In the genomic region with DNA sequence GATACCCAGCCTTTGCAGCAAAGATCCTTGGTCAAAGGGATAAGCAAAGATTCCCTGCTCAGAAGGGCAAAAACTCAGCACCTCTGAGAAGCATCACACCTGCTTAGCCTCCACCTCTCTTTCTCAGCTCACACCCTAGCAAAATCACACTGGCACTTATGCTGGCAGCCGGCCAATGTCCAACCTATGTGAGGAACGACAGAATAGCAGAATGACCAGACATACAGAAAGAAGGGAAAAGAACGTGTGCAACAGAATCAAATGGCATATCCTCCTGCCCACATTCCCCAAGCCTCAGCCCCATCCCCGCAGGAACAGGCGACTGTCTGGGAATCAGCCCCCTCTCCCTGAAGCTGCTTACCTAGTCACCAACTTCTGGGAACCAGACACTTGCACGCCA, we compare ENCODE assay signal across 19 cellular contexts. TPM values are rescaled to one million over a fixed set of nuclear protein-coding genes. Genes with fewer than 3 reads are reported as not detected.
DNase-seq lines count a peak whose midpoint lies in the region; ATAC-seq and TF ChIP-seq lines count a peak whose summit lies in the region.
"Had no signal": no experiment of that assay in that cellular context is flagged by ENCODE, and none has a peak within 500 bp of the region (broad histone marks: within the 10 kb centered on the region; RNA-seq: fewer than 3 reads in every experiment).

No MANE protein-coding gene starts in this region.

- no peak overlapping the region for H3K4me3 Mint-ChIP-seq in activated naive CD4-positive, alpha-beta T cell treated with anti-CD3 and anti-CD28 coated beads, Interleukin-2, amount 50 U/mL, for 24 hours
- no peak overlapping the region for H3K4me3 Mint-ChIP-seq in stimulated activated naive B cell treated with anti-CD40 and anti-IgM and Interleukin-4, amounts not matched to agents 10 μg/mL and 1 μg/mL and 100 μg/mL, for 72 hours
- H3K4me3 Mint-ChIP-seq: activated CD4-positive, alpha-beta memory T cell treated with anti-CD3 and anti-CD28 coated beads for 36 hours; activated T-cell treated with anti-CD3 and anti-CD28 coated beads, Interleukin-2, amount 50 U/mL, for 4 hours had no signal

- no peak for TF ChIP-seq POLR2A in GM18505 (IDR thresholded peaks at IDR 0.05; ENCODE audit: borderline replicate concordance, extremely low read depth, insufficient read depth, insufficient read length)

- H2AFZ ChIP-seq in OCI-LY3 (ENCODE audit: low read depth, low read length): no peak overlapping the region
- H2AFZ ChIP-seq in mesenchymal stem cell (ENCODE audit: low read depth, low read length): no peak overlapping the region

- no peak overlapping the region for H2BK5ac ChIP-seq in mesenchymal stem cell (ENCODE audit: low read depth, low read length, poor library complexity, severe bottlenecking)

- no peak for TF ChIP-seq CTCF in OCI-LY3 (IDR thresholded peaks at IDR 0.05; ENCODE audit: low read depth, low read length)

- ATAC-seq in stimulated activated naive B cell treated with anti-CD40 and anti-IgM and Interleukin-4, amounts not matched to agents 10 μg/mL and 1 μg/mL and 100 μg/mL, for 72 hours (replicated peaks): no peak
- ATAC-seq in GM18505 (IDR thresholded peaks at IDR 0.05; ENCODE audit: unreplicated experiment): no peak
- ATAC-seq: activated T-cell treated with anti-CD3 and anti-CD28 coated beads, Interleukin-2, amount 50 U/mL, for 4 hours had no signal

- H3K4me3 ChIP-seq in OCI-LY3 (ENCODE audit: low read length) (peak overlapping the region; percentile 56), mesenchymal stem cell (ENCODE audit: insufficient read depth in 1 of 2, low read depth in 1 of 2, low read length in 2 of 2) (no peak overlapping the region)
- H3K4me3 ChIP-seq in effector memory CD4-positive, alpha-beta T cell (ENCODE audit: insufficient read depth, low read depth, low read length, poor library complexity, severe bottlenecking): peak overlapping the region; percentile 14
- H3K4me3 ChIP-seq: uterus had no signal

- no peak overlapping the region for H3K18ac ChIP-seq in mesenchymal stem cell (ENCODE audit: low read depth in 1 of 2, low read length in 2 of 2)

- no peaks in the 10 kb centered on the region for H3K9me3 Mint-ChIP-seq in activated naive CD4-positive, alpha-beta T cell treated with anti-CD3 and anti-CD28 coated beads, Interleukin-2, amount 50 U/mL, for 24 hours
- peaks cover 0 to 3% of the 10 kb centered on the region in 2 donors for H3K9me3 Mint-ChIP-seq in stimulated activated naive B cell treated with anti-CD40 and anti-IgM and Interleukin-4, amounts not matched to agents 10 μg/mL and 1 μg/mL and 100 μg/mL, for 72 hours
- H3K9me3 Mint-ChIP-seq: activated CD4-positive, alpha-beta memory T cell treated with anti-CD3 and anti-CD28 coated beads for 36 hours; activated T-cell treated with anti-CD3 and anti-CD28 coated beads, Interleukin-2, amount 50 U/mL, for 4 hours had no signal

- H2AK5ac ChIP-seq in mesenchymal stem cell (ENCODE audit: low read length, severe bottlenecking): no peak overlapping the region

- peak overlapping the region; percentile 66 for H3K9ac ChIP-seq in OCI-LY3 (ENCODE audit: low read length)
- H3K9ac ChIP-seq in mesenchymal stem cell (ENCODE audit: low read length): no peak overlapping the region

- DNase-seq in activated naive CD4-positive, alpha-beta T cell treated with anti-CD3 and anti-CD28 coated beads, Interleukin-2, amount 50 U/mL, for 16 hours: no peak
- no peak for DNase-seq in effector memory CD4-positive, alpha-beta T cell
- DNase-seq in stimulated activated naive B cell treated with anti-CD40 and anti-IgM and Interleukin-4, amounts not matched to agents 10 μg/mL and 1 μg/mL and 100 μg/mL, for 72 hours: no peak
- DNase-seq in NCI-H2171 treated with DMSO at 0.1 percent for 48 hours (lab: John Stamatoyannopoulos, UW): no peak
- DNase-seq in mesenchymal stem cell: no peak
- DNase-seq: activated CD4-positive, alpha-beta memory T cell treated with anti-CD3 and anti-CD28 coated beads for 36 hours; activated T-cell treated with anti-CD3 and anti-CD28 coated beads, Interleukin-2, amount 50 U/mL, for 4 hours; dermis blood vessel endothelial cell; glutamatergic neuron; IMR-90; NCI-H2029; NCI-H510A treated with DMSO at 0.1 percent for 48 hours; stomach; uterus had no signal

- H3K36me3 ChIP-seq in OCI-LY3 (replicated peaks; ENCODE audit: low read depth, low read length): no peaks in the 10 kb centered on the region
- no peaks in the 10 kb centered on the region for H3K36me3 ChIP-seq in effector memory CD4-positive, alpha-beta T cell (ENCODE audit: control insufficient read depth, insufficient read depth, low read length)
- no peaks in the 10 kb centered on the region for H3K36me3 ChIP-seq in mesenchymal stem cell (ENCODE audit: control insufficient read depth in 1 of 2, insufficient read depth in 2 of 2, low read depth in 1 of 2, low read length in 2 of 2)
- H3K36me3 ChIP-seq: esophagus muscularis mucosa, stomach, uterus had no signal

- no peak overlapping the region for H2BK12ac ChIP-seq in mesenchymal stem cell (ENCODE audit: low read length in 2 of 2)

- no peak overlapping the region for H3K4ac ChIP-seq in mesenchymal stem cell (ENCODE audit: low read depth in 1 of 2, low read length in 2 of 2)

- H3K9me3 ChIP-seq in OCI-LY3 (ENCODE audit: insufficient read depth, low read length) (no peaks in the 10 kb centered on the region), mesenchymal stem cell (ENCODE audit: control insufficient read depth, low read length) (no peaks in the 10 kb centered on the region)
- H3K9me3 ChIP-seq in effector memory CD4-positive, alpha-beta T cell (ENCODE audit: control insufficient read depth, low read length): no peaks in the 10 kb centered on the region
- H3K9me3 ChIP-seq: esophagus muscularis mucosa, stomach, uterus had no signal

- H3K27me3 Mint-ChIP-seq in activated naive CD4-positive, alpha-beta T cell treated with anti-CD3 and anti-CD28 coated beads, Interleukin-2, amount 50 U/mL, for 24 hours: no peaks in the 10 kb centered on the region
- H3K27me3 Mint-ChIP-seq in stimulated activated naive B cell treated with anti-CD40 and anti-IgM and Interleukin-4, amounts not matched to agents 10 μg/mL and 1 μg/mL and 100 μg/mL, for 72 hours: no peaks in the 10 kb centered on the region
- H3K27me3 Mint-ChIP-seq: activated CD4-positive, alpha-beta memory T cell treated with anti-CD3 and anti-CD28 coated beads for 36 hours; activated naive CD8-positive, alpha-beta T cell had no signal

- no peak overlapping the region for H2BK120ac ChIP-seq in mesenchymal stem cell (ENCODE audit: low read depth, low read length)

- no peak overlapping the region for H3K14ac ChIP-seq in mesenchymal stem cell (ENCODE audit: low read length in 2 of 2)

- H4K20me1 ChIP-seq in OCI-LY3 (ENCODE audit: insufficient read depth, low read length): no peaks in the 10 kb centered on the region

- peaks cover 58% of the 10 kb centered on the region for H3K4me1 Mint-ChIP-seq in activated naive CD4-positive, alpha-beta T cell treated with anti-CD3 and anti-CD28 coated beads, Interleukin-2, amount 50 U/mL, for 24 hours
- H3K4me1 Mint-ChIP-seq in stimulated activated naive B cell treated with anti-CD40 and anti-IgM and Interleukin-4, amounts not matched to agents 10 μg/mL and 1 μg/mL and 100 μg/mL, for 72 hours: peaks cover 37 to 50% of the 10 kb centered on the region in 2 donors

- H3K79me2 ChIP-seq in OCI-LY3 (ENCODE audit: low read length): 0 out of 2 replicates have a peak, but pooled peaks cover under 1% of the 10 kb centered on the region

- H3K36me3 Mint-ChIP-seq in activated naive CD4-positive, alpha-beta T cell treated with anti-CD3 and anti-CD28 coated beads, Interleukin-2, amount 50 U/mL, for 24 hours: peaks cover 1% of the 10 kb centered on the region
- H3K36me3 Mint-ChIP-seq in stimulated activated naive B cell treated with anti-CD40 and anti-IgM and Interleukin-4, amounts not matched to agents 10 μg/mL and 1 μg/mL and 100 μg/mL, for 72 hours: no peaks in the 10 kb centered on the region
- H3K36me3 Mint-ChIP-seq: activated CD4-positive, alpha-beta memory T cell treated with anti-CD3 and anti-CD28 coated beads for 36 hours; activated naive CD8-positive, alpha-beta T cell had no signal

- no peak overlapping the region for H4K8ac ChIP-seq in mesenchymal stem cell (ENCODE audit: low read length)

- H3K4me2 ChIP-seq in OCI-LY3 (ENCODE audit: low read length): peak overlapping the region; percentile 82
- no peak overlapping the region for H3K4me2 ChIP-seq in mesenchymal stem cell (ENCODE audit: low read length, poor library complexity, severe bottlenecking)

- no peak overlapping the region for H4K91ac ChIP-seq in mesenchymal stem cell (ENCODE audit: low read length)

- H3K4me1 ChIP-seq in OCI-LY3 (ENCODE audit: low read length) (peaks cover 62% of the 10 kb centered on the region), mesenchymal stem cell (ENCODE audit: control insufficient read depth, insufficient read depth, low read depth, low read length) (peaks cover 10% of the 10 kb centered on the region)
- peaks cover 58% of the 10 kb centered on the region for H3K4me1 ChIP-seq in effector memory CD4-positive, alpha-beta T cell (ENCODE audit: control insufficient read depth, insufficient read depth, low read length, poor library complexity, severe bottlenecking)

- no peak overlapping the region for H2BK15ac ChIP-seq in mesenchymal stem cell (ENCODE audit: low read depth, poor library complexity, severe bottlenecking)

- 97% methylated on average over 6 of the region's 6 CpGs for WGBS in mesenchymal stem cell

- no peak overlapping the region for H3K23ac ChIP-seq in mesenchymal stem cell (ENCODE audit: low read length in 2 of 2)

- H3K27me3 ChIP-seq in OCI-LY3 (ENCODE audit: low read depth, low read length) (no peaks in the 10 kb centered on the region), mesenchymal stem cell (ENCODE audit: control insufficient read depth in 1 of 2, insufficient read depth in 1 of 2, low read length in 2 of 2) (peaks cover 23 to 24% of the 10 kb centered on the region in 2 experiments)
- no peaks in the 10 kb centered on the region for H3K27me3 ChIP-seq in effector memory CD4-positive, alpha-beta T cell (replicated peaks; ENCODE audit: control insufficient read depth, insufficient read depth, low read length, poor library complexity, severe bottlenecking)
- H3K27me3 ChIP-seq: esophagus muscularis mucosa, stomach, uterus had no signal

- H3K27ac ChIP-seq in OCI-LY3 (ENCODE audit: low read length) (peak overlapping the region; percentile 99), mesenchymal stem cell (ENCODE audit: low read length, poor library complexity, severe bottlenecking) (no peak overlapping the region)
- H3K27ac ChIP-seq in effector memory CD4-positive, alpha-beta T cell (ENCODE audit: insufficient read depth, low read length, poor library complexity, severe bottlenecking): no peak overlapping the region
- H3K27ac ChIP-seq: uterus had no signal

- peak overlapping the region; percentile 49 for H3K27ac Mint-ChIP-seq in activated naive CD4-positive, alpha-beta T cell treated with anti-CD3 and anti-CD28 coated beads, Interleukin-2, amount 50 U/mL, for 24 hours
- H3K27ac Mint-ChIP-seq in stimulated activated naive B cell treated with anti-CD40 and anti-IgM and Interleukin-4, amounts not matched to agents 10 μg/mL and 1 μg/mL and 100 μg/mL, for 72 hours: peak overlapping the region; percentile 78
- H3K27ac Mint-ChIP-seq: activated CD4-positive, alpha-beta memory T cell treated with anti-CD3 and anti-CD28 coated beads for 36 hours had no signal

- H3K79me1 ChIP-seq in mesenchymal stem cell (replicated peaks; ENCODE audit: low read length, poor library complexity, severe bottlenecking): no peaks in the 10 kb centered on the region

RNA-seq across cellular contexts. Expression of gene ADORA3, which starts 0.7 kb away (rescaled TPM):
- 0.06 TPM for polyA plus RNA-seq in mesenchymal stem cell (2013, experiment 1 of 2)
- not detected for polyA plus RNA-seq in mesenchymal stem cell (2013, experiment 2 of 2)
- polyA plus RNA-seq: IMR-90 had no signal

RNA-seq across cellular contexts. Expression of gene TMIGD3, which starts 0.7 kb away (rescaled TPM):
- 0.14 TPM for polyA plus RNA-seq in mesenchymal stem cell (2013, experiment 1 of 2)
- 0.16 TPM for polyA plus RNA-seq in mesenchymal stem cell (2013, experiment 2 of 2)

RNA-seq across cellular contexts. Expression of gene C1orf162, which starts 30.3 kb away (rescaled TPM):
- polyA plus RNA-seq in mesenchymal stem cell (2013, experiment 1 of 2): 0.07 TPM
- polyA plus RNA-seq in mesenchymal stem cell (2013, experiment 2 of 2): 0.08 TPM

RNA-seq across cellular contexts. Expression of gene ATP5PB, which starts 54.8 kb away (rescaled TPM):
- polyA plus RNA-seq in mesenchymal stem cell (2013, experiment 1 of 2): 268 TPM
- 284 TPM for polyA plus RNA-seq in mesenchymal stem cell (2013, experiment 2 of 2)

RNA-seq across cellular contexts. Expression of gene WDR77, which starts 55.0 kb away (rescaled TPM):
- 23.8 TPM for polyA plus RNA-seq in mesenchymal stem cell (2013, experiment 1 of 2)
- 23.2 TPM for polyA plus RNA-seq in mesenchymal stem cell (2013, experiment 2 of 2)

Comparison
In these comparisons a context has a peak if more than half of its experiments do, and no peak if none do; other contexts are left out.
1. H3K4me3 ChIP-seq: peak in OCI-LY3 (single experiment) and effector memory CD4-positive, alpha-beta T cell (single experiment); none in mesenchymal stem cell (0 of 2).